ENCODE assay signal across 8 cellular contexts in the genomic region with DNA sequence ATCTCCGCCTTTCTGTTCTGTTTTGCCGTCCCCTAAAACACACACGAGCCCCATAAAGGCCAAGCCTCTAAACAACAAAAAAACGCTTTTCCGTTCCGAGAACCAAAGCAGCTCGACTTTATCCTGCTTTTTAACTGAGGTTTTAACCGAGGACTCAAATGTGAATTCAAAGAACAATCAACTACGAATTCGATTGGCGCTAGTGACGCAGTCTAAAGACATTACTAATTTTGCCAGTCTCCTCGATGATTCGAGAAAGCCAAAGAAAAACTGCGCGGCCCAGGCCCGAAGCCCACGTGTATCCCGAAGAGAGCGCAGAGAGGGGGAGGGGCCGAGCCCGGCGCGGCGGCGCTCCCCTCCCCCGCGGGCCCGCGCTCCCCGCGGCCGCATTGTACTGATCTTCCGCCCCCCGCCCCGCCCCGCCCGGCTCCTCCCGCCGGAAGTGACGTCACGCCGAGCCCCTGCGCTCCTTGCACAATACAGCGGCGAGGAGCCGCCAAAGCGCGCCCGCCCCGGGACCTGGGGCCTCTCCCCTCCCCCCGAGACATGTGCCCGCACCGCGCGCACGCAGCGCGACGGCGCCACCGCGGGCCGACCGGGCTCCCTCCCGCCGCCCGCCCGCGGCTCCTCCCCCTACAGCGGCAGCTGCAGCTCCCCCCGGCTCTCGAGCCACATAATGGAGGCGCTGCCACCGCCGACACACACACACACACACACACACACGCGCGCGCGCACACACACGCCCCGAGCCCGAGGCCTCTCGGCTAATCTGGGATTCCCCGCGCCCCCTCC. TPM values are rescaled to one million over a fixed set of nuclear protein-coding genes. Genes with fewer than 3 reads are reported as not detected.
DNase-seq lines count a peak whose midpoint lies in the region; ATAC-seq and TF ChIP-seq lines count a peak whose summit lies in the region.

No MANE protein-coding gene starts in this region.

- no peaks in the 10 kb centered on the region for H3K9me3 Mint-ChIP-seq in T-cell
- H3K9me3 Mint-ChIP-seq in progenitor cell of endocrine pancreas (ENCODE audit: low read depth), result no peaks in the 10 kb centered on the region

- DNase-seq in NCI-H1417 (lab: John Stamatoyannopoulos, UW) (peak; percentile 86 to 97 (median 97)), T-cell (peak; percentile 89 to 97 (median 94)), amniotic epithelial cell (ENCODE audit: low read depth) (peak; percentile 86), left cardiac atrium (peak; percentile 98), progenitor cell of endocrine pancreas (ENCODE audit: low spot score, unreplicated experiment) (peak; percentile 90), upper lobe of right lung (peak; percentile 98)

- H3K4me3 Mint-ChIP-seq in T-cell (peak overlapping the region; percentile 91 to 94 (median 91)), progenitor cell of endocrine pancreas (ENCODE audit: low read depth) (peak overlapping the region; percentile 86)

- peaks cover 58 to 65% (median 63%) of the 10 kb centered on the region in 3 donors for H3K4me1 Mint-ChIP-seq in T-cell
- H3K4me1 Mint-ChIP-seq in progenitor cell of endocrine pancreas (ENCODE audit: low read depth), result peaks cover 36% of the 10 kb centered on the region

- no peaks in the 10 kb centered on the region for H3K27me3 Mint-ChIP-seq in T-cell
- no peaks in the 10 kb centered on the region for H3K27me3 Mint-ChIP-seq in progenitor cell of endocrine pancreas

- peaks cover 47% of the 10 kb centered on the region for H3K4me1 ChIP-seq in upper lobe of right lung

- CTCF ChIA-PET in T-cell (lab: Charles Lee), result interaction anchor here (0.7 to 3.6 kb wide), 12 partner anchors 10 to 180 kb away, joined by 3 to 19 read pairs (median 8); a partner anchor contains a TSS

- H3K27me3 ChIP-seq in upper lobe of right lung, result no peaks in the 10 kb centered on the region

- peak overlapping the region; percentile 96 to 97 for H3K27ac Mint-ChIP-seq in T-cell
- H3K27ac Mint-ChIP-seq in progenitor cell of endocrine pancreas, result peak overlapping the region; percentile 96

- TF ChIP-seq CTCF in GM12875 (IDR thresholded peaks at IDR 0.05; ENCODE audit: borderline replicate concordance, insufficient read depth, low read depth, low read length) (no peak), progenitor cell of endocrine pancreas (IDR thresholded peaks at IDR 0.05; ENCODE audit: unreplicated experiment) (no peak), upper lobe of right lung (IDR thresholded peaks at IDR 0.05) (no peak)

- intact Hi-C loops in left cardiac atrium (cut with DNase I) (loop anchor here in 1 of 2 donors (1.0 to 5.0 kb wide), 3 partner anchors 28 to 179 kb away; a partner anchor contains a TSS), upper lobe of right lung (cut with DNase I) (no loop called here)

- peaks cover 37% of the 10 kb centered on the region for H3K36me3 Mint-ChIP-seq in T-cell
- peaks cover 30% of the 10 kb centered on the region for H3K36me3 Mint-ChIP-seq in progenitor cell of endocrine pancreas (ENCODE audit: insufficient read depth)

- H3K36me3 ChIP-seq in upper lobe of right lung, result peaks cover 40% of the 10 kb centered on the region

- H3K4me3 ChIP-seq in GM12875 (ENCODE audit: low read depth, low read length), result peak overlapping the region; percentile 99
- H3K4me3 ChIP-seq in upper lobe of right lung, result peak overlapping the region; percentile 97

- POLR2A ChIA-PET in T-cell (lab: Charles Lee), result interaction anchor here (0.6 to 6.3 kb wide), 16 partner anchors 8 to 415 kb away, joined by 3 to 109 read pairs (median 12); a partner anchor contains a TSS

- peak overlapping the region; percentile 100 for H3K27ac ChIP-seq in upper lobe of right lung

- no peaks in the 10 kb centered on the region for H3K9me3 ChIP-seq in upper lobe of right lung

- ATAC-seq in HG02759 (IDR thresholded peaks at IDR 0.05; ENCODE audit: unreplicated experiment) (peak; percentile 60), T-cell (replicated peaks in 1 of 4) (peak; percentile 69 to 73 (median 71)), left cardiac atrium (peak; percentile 83 to 85), upper lobe of right lung (peak; percentile 90)

RNA-seq across cellular contexts. Expression of a gene that starts 1.4 kb away (rescaled TPM):
- 100 to 1,000 TPM; 302 to 498 (median 321) TPM for total RNA-seq in T-cell
- 100 to 1,000 TPM; 167 to 204 TPM for total RNA-seq in left cardiac atrium
- total RNA-seq in progenitor cell of endocrine pancreas, result 512 and 526 TPM in 2 replicates
- 273 TPM for total RNA-seq in upper lobe of right lung

RNA-seq across cellular contexts. Expression of a gene that starts 27.4 kb away (rescaled TPM):
- total RNA-seq in T-cell (10 to 100 TPM; 17.0 to 32.0 (median 27.5) TPM), left cardiac atrium (10 to 100 TPM; 61.2 to 73.1 TPM), progenitor cell of endocrine pancreas (31.0 and 31.8 TPM in 2 replicates), upper lobe of right lung (25.0 TPM)

Comparison
In these comparisons a context has a peak if more than half of its experiments do, and no peak if none do; other contexts are left out.
1. Peak in every context shown above with its lines: DNase-seq, ATAC-seq, H3K4me3 ChIP-seq and H3K27ac ChIP-seq.